ENCODE assay signal across 9 cellular contexts in genomic region chr2:71879509-71880184, GRCh38.
"Had no signal": no experiment of that assay in that cellular context is flagged by ENCODE, and none has a peak within 500 bp of the region (broad histone marks: within the 10 kb centered on the region; RNA-seq: fewer than 3 reads in every experiment).

No MANE protein-coding gene starts in this region.

- H3K36me3 ChIP-seq: stomach, vagina had no signal

- H3K4me3 ChIP-seq: skin epidermis, stomach, vagina had no signal

- DNase-seq: activated T-cell treated with anti-CD3 and anti-CD28 coated beads, Interleukin-2, amount 50 U/mL, for 1 hour; amniotic stem cell; cerebellar nuclear complex; dermis blood vessel endothelial cell; glutamatergic neuron; left colon; stomach had no signal

- H3K9me3 ChIP-seq: vagina had no signal

- H3K27me3 ChIP-seq: vagina had no signal

- H3K27ac ChIP-seq: stomach, vagina had no signal
